ENCODE assay signal across 29 cellular contexts in genomic region chr5:158641016-158641415, GRCh38.
"Had no signal": no experiment of that assay in that cellular context is flagged by ENCODE, and none has a peak within 500 bp of the region (broad histone marks: within the 10 kb centered on the region; RNA-seq: fewer than 3 reads in every experiment).

No MANE protein-coding gene starts in this region.

- H3K27ac ChIP-seq: ascending aorta, coronary artery, dorsolateral prefrontal cortex, gastroesophageal sphincter, heart right ventricle, hepatocyte, VCaP had no signal

- H3K9me3 Mint-ChIP-seq: activated CD4-positive, alpha-beta memory T cell treated with anti-CD3 and anti-CD28 coated beads, Interleukin-2, amount 10 ng/mL, durations not matched to agents 7 days and 5 days; activated CD4-positive, alpha-beta T cell treated with anti-CD3 and anti-CD28 coated beads, Interleukin-2, amount 10 ng/mL, durations not matched to agents 7 days and 5 days; activated naive CD4-positive, alpha-beta T cell treated with anti-CD3 and anti-CD28 coated beads, Interleukin-2, amount 10 ng/mL, durations not matched to agents 7 days and 5 days; activated naive CD4-positive, alpha-beta T cell treated with anti-CD3 and anti-CD28 coated beads, Interleukin-2, amount 50 U/mL, for 72 hours; activated T-cell treated with anti-CD3 and anti-CD28 coated beads, Interleukin-2, amount 50 U/mL, for 24 hours; activated T-cell treated with anti-CD3 and anti-CD28 coated beads, Interleukin-2, amount 50 U/mL, for 72 hours; central memory CD8-positive, alpha-beta T cell; dendritic cell treated with granulocyte-macrophage colony-stimulating factor and Interleukin-4, amounts not matched to agents 40 ng/mL and 50 ng/mL, for 4 days; endodermal cell; T-helper 2 cell treated with Interferon-gamma antibody and Interleukin-4, amounts not matched to agents 5 μg/mL and 100 μg/mL, for 36 hours; WTC11 had no signal

- H3K4me3 ChIP-seq: ascending aorta, coronary artery, dorsolateral prefrontal cortex, gastroesophageal sphincter, heart right ventricle, hepatocyte had no signal

- H3K4me1 ChIP-seq: ascending aorta, gastroesophageal sphincter had no signal

- H3K9me3 ChIP-seq: ascending aorta, gastroesophageal sphincter, heart right ventricle had no signal

- H3K36me3 ChIP-seq: ascending aorta, brain microvascular endothelial cell, gastroesophageal sphincter, heart right ventricle had no signal

- H3K4me2 ChIP-seq: hepatocyte had no signal

- H3K27ac Mint-ChIP-seq: activated CD4-positive, alpha-beta memory T cell treated with anti-CD3 and anti-CD28 coated beads, Interleukin-2, amount 10 ng/mL, durations not matched to agents 7 days and 5 days; activated CD4-positive, alpha-beta T cell treated with anti-CD3 and anti-CD28 coated beads, Interleukin-2, amount 10 ng/mL, durations not matched to agents 7 days and 5 days; activated naive CD4-positive, alpha-beta T cell treated with anti-CD3 and anti-CD28 coated beads, Interleukin-2, amount 10 ng/mL, durations not matched to agents 7 days and 5 days; activated naive CD4-positive, alpha-beta T cell treated with anti-CD3 and anti-CD28 coated beads, Interleukin-2, amount 50 U/mL, for 72 hours; activated naive CD8-positive, alpha-beta T cell treated with anti-CD3 and anti-CD28 coated beads, Interleukin-2, amount 10 ng/mL, durations not matched to agents 7 days and 5 days; activated T-cell treated with anti-CD3 and anti-CD28 coated beads, Interleukin-2, amount 50 U/mL, for 24 hours; activated T-cell treated with anti-CD3 and anti-CD28 coated beads, Interleukin-2, amount 50 U/mL, for 72 hours; dendritic cell treated with granulocyte-macrophage colony-stimulating factor and Interleukin-4, amounts not matched to agents 40 ng/mL and 50 ng/mL, for 4 days; endodermal cell; T-helper 17 cell; T-helper 2 cell treated with Interferon-gamma antibody and Interleukin-4, amounts not matched to agents 5 μg/mL and 100 μg/mL, for 36 hours; WTC11 had no signal

- H2AFZ ChIP-seq: hepatocyte had no signal

- DNase-seq: activated CD4-positive, alpha-beta memory T cell treated with anti-CD3 and anti-CD28 coated beads, Interleukin-2, amount 10 ng/mL, durations not matched to agents 7 days and 5 days; activated CD4-positive, alpha-beta T cell treated with anti-CD3 and anti-CD28 coated beads for 1 hour; activated CD4-positive, alpha-beta T cell treated with anti-CD3 and anti-CD28 coated beads for 4 hours; activated CD4-positive, alpha-beta T cell treated with anti-CD3 and anti-CD28 coated beads, Interleukin-2, amount 10 ng/mL, durations not matched to agents 7 days and 5 days; activated CD4-positive, alpha-beta T cell treated with anti-CD3 and anti-CD28 coated beads, Interleukin-2, amount 50 U/mL, for 4 hours; activated CD8-positive, alpha-beta memory T cell treated with anti-CD3 and anti-CD28 coated beads, Interleukin-2, amount 50 U/mL, for 48 hours; activated gamma-delta T cell; activated naive CD4-positive, alpha-beta T cell; activated naive CD4-positive, alpha-beta T cell treated with anti-CD3 and anti-CD28 coated beads, Interleukin-2, amount 10 ng/mL, durations not matched to agents 7 days and 5 days; activated naive CD8-positive, alpha-beta T cell treated with anti-CD3 and anti-CD28 coated beads, Interleukin-2, amount 10 ng/mL, durations not matched to agents 7 days and 5 days; activated T-cell treated with anti-CD3 and anti-CD28 coated beads for 4 hours; activated T-cell treated with anti-CD3 and anti-CD28 coated beads, Interleukin-2, amount 50 U/mL, for 24 hours; activated T-cell treated with anti-CD3 and anti-CD28 coated beads, Interleukin-2, amount 50 U/mL, for 72 hours; dorsolateral prefrontal cortex; effector memory CD4-positive, alpha-beta T cell; endodermal cell; heart right ventricle; T-helper 17 cell had no signal

- H3K27me3 ChIP-seq: ascending aorta, brain microvascular endothelial cell, gastroesophageal sphincter, heart right ventricle, hepatocyte had no signal

- H3K79me2 ChIP-seq: hepatocyte had no signal

- H3K27me3 Mint-ChIP-seq: activated CD4-positive, alpha-beta memory T cell treated with anti-CD3 and anti-CD28 coated beads, Interleukin-2, amount 10 ng/mL, durations not matched to agents 7 days and 5 days; activated CD4-positive, alpha-beta T cell treated with anti-CD3 and anti-CD28 coated beads, Interleukin-2, amount 10 ng/mL, durations not matched to agents 7 days and 5 days; activated naive CD4-positive, alpha-beta T cell treated with anti-CD3 and anti-CD28 coated beads, Interleukin-2, amount 10 ng/mL, durations not matched to agents 7 days and 5 days; activated naive CD8-positive, alpha-beta T cell treated with anti-CD3 and anti-CD28 coated beads, Interleukin-2, amount 10 ng/mL, durations not matched to agents 7 days and 5 days; activated T-cell treated with anti-CD3 and anti-CD28 coated beads, Interleukin-2, amount 50 U/mL, for 24 hours had no signal

- H3K36me3 Mint-ChIP-seq: activated naive CD4-positive, alpha-beta T cell treated with anti-CD3 and anti-CD28 coated beads, Interleukin-2, amount 10 ng/mL, durations not matched to agents 7 days and 5 days; activated naive CD4-positive, alpha-beta T cell treated with anti-CD3 and anti-CD28 coated beads, Interleukin-2, amount 50 U/mL, for 72 hours; activated naive CD8-positive, alpha-beta T cell treated with anti-CD3 and anti-CD28 coated beads, Interleukin-2, amount 10 ng/mL, durations not matched to agents 7 days and 5 days; WTC11 had no signal

- H3K4me1 Mint-ChIP-seq: activated CD4-positive, alpha-beta memory T cell treated with anti-CD3 and anti-CD28 coated beads, Interleukin-2, amount 10 ng/mL, durations not matched to agents 7 days and 5 days; activated CD4-positive, alpha-beta T cell treated with anti-CD3 and anti-CD28 coated beads, Interleukin-2, amount 10 ng/mL, durations not matched to agents 7 days and 5 days; activated naive CD4-positive, alpha-beta T cell treated with anti-CD3 and anti-CD28 coated beads, Interleukin-2, amount 10 ng/mL, durations not matched to agents 7 days and 5 days; activated naive CD8-positive, alpha-beta T cell treated with anti-CD3 and anti-CD28 coated beads, Interleukin-2, amount 10 ng/mL, durations not matched to agents 7 days and 5 days; central memory CD8-positive, alpha-beta T cell; T-helper 17 cell had no signal

- H3K4me3 Mint-ChIP-seq: activated CD4-positive, alpha-beta memory T cell treated with anti-CD3 and anti-CD28 coated beads, Interleukin-2, amount 10 ng/mL, durations not matched to agents 7 days and 5 days; activated CD4-positive, alpha-beta T cell treated with anti-CD3 and anti-CD28 coated beads, Interleukin-2, amount 10 ng/mL, durations not matched to agents 7 days and 5 days; activated naive CD4-positive, alpha-beta T cell treated with anti-CD3 and anti-CD28 coated beads, Interleukin-2, amount 10 ng/mL, durations not matched to agents 7 days and 5 days; activated naive CD8-positive, alpha-beta T cell treated with anti-CD3 and anti-CD28 coated beads, Interleukin-2, amount 10 ng/mL, durations not matched to agents 7 days and 5 days; activated T-cell treated with anti-CD3 and anti-CD28 coated beads, Interleukin-2, amount 50 U/mL, for 24 hours; activated T-cell treated with anti-CD3 and anti-CD28 coated beads, Interleukin-2, amount 50 U/mL, for 72 hours; central memory CD8-positive, alpha-beta T cell; dendritic cell treated with granulocyte-macrophage colony-stimulating factor and Interleukin-4, amounts not matched to agents 40 ng/mL and 50 ng/mL, for 4 days; endodermal cell; T-helper 17 cell; T-helper 2 cell treated with Interferon-gamma antibody and Interleukin-4, amounts not matched to agents 5 μg/mL and 100 μg/mL, for 36 hours; WTC11 had no signal
